ENCODE assay signal across 8 cellular contexts in genomic region chr22:19178659-19179471, GRCh38. TPM values are rescaled to one million over a fixed set of nuclear protein-coding genes. Genes with fewer than 3 reads are reported as not detected.
DNase-seq lines count a peak whose midpoint lies in the region; ATAC-seq and TF ChIP-seq lines count a peak whose summit lies in the region.

Gene SLC25A1 (minus strand): TSS chr22:19178736. CDS start chr22:19178673, 63 bp downstream.

- H3K27me3 Mint-ChIP-seq in activated T-helper 2 cell treated with anti-CD3 and anti-CD28 coated beads, Interferon-gamma antibody, Interleukin-2, Interleukin-4, amounts not matched to agents 10 μg/mL and 5 μg/mL and 100 μg/mL, durations not matched to agents 14 hours and 24 hours and 36 hours (ENCODE audit: low read depth): no peaks in the 10 kb centered on the region
- H3K27me3 Mint-ChIP-seq in natural killer cell (ENCODE audit: low read depth in 2 of 2): no peaks in the 10 kb centered on the region

- no peak for TF ChIP-seq CTCF in natural killer cell (IDR thresholded peaks at IDR 0.05)

- peak; percentile 20 for DNase-seq in DMS53 treated with DMSO at 0.1 percent for 48 hours (lab: John Stamatoyannopoulos, UW; ENCODE audit: unreplicated experiment)
- peak; percentile 81 for DNase-seq in KBM-7
- peak; percentile 73 for DNase-seq in RPMI8226
- DNase-seq in activated T-helper 2 cell treated with anti-CD3 and anti-CD28 coated beads, Interferon-gamma antibody, Interleukin-2, Interleukin-4, amounts not matched to agents 10 μg/mL and 5 μg/mL and 100 μg/mL, durations not matched to agents 14 hours and 24 hours and 36 hours (ENCODE audit: low spot score): peak; percentile 82
- peak; percentile 72 for DNase-seq in fibroblast of peridontal ligament (ENCODE audit: extremely low read depth)
- DNase-seq in natural killer cell: peak; percentile 58
- peak in 5 of 6 experiments; percentile 55 to 75 (median 65) for DNase-seq in stimulated activated naive CD4-positive, alpha-beta T cell (lab: John Stamatoyannopoulos, UW)

- H3K4me3 Mint-ChIP-seq in activated T-helper 2 cell treated with anti-CD3 and anti-CD28 coated beads, Interferon-gamma antibody, Interleukin-2, Interleukin-4, amounts not matched to agents 10 μg/mL and 5 μg/mL and 100 μg/mL, durations not matched to agents 14 hours and 24 hours and 36 hours (ENCODE audit: low read depth): peak within 1 kb of the TSS; percentile 79
- peak within 1 kb of the TSS; percentile 88 for H3K4me3 Mint-ChIP-seq in natural killer cell

- no peaks in the 10 kb centered on the region for H3K9me3 Mint-ChIP-seq in activated T-helper 2 cell treated with anti-CD3 and anti-CD28 coated beads, Interferon-gamma antibody, Interleukin-2, Interleukin-4, amounts not matched to agents 10 μg/mL and 5 μg/mL and 100 μg/mL, durations not matched to agents 14 hours and 24 hours and 36 hours
- H3K9me3 Mint-ChIP-seq in natural killer cell: no peaks in the 10 kb centered on the region

- peaks cover 6% of the 10 kb centered on the region for H3K36me3 Mint-ChIP-seq in activated T-helper 2 cell treated with anti-CD3 and anti-CD28 coated beads, Interferon-gamma antibody, Interleukin-2, Interleukin-4, amounts not matched to agents 10 μg/mL and 5 μg/mL and 100 μg/mL, durations not matched to agents 14 hours and 24 hours and 36 hours (ENCODE audit: low read depth)
- H3K36me3 Mint-ChIP-seq in natural killer cell: no peaks in the 10 kb centered on the region

- ATAC-seq in GM21717 (IDR thresholded peaks at IDR 0.05; ENCODE audit: unreplicated experiment) (peak; percentile 56), natural killer cell (peak; percentile 68 to 80 (median 79))

- intact Hi-C loops in activated T-helper 2 cell treated with anti-CD3 and anti-CD28 coated beads, Interferon-gamma antibody, Interleukin-2, Interleukin-4, amounts not matched to agents 10 μg/mL and 5 μg/mL and 100 μg/mL, durations not matched to agents 14 hours and 24 hours and 36 hours (cut with micrococcal nuclease): loop anchor here (2.0 kb wide), 3 partner anchors 34 to 300 kb away; partner anchors contain the start of genes CDC45, CLTCL1, ESS2 and UFD1
- intact Hi-C loops in natural killer cell (cut with micrococcal nuclease): loop anchor here (2.0 kb wide), 2 partner anchors 56 to 300 kb away; partner anchors contain the start of genes CDC45, DGCR2 and UFD1

- peak within 1 kb of the TSS; percentile 58 for H3K27ac Mint-ChIP-seq in activated T-helper 2 cell treated with anti-CD3 and anti-CD28 coated beads, Interferon-gamma antibody, Interleukin-2, Interleukin-4, amounts not matched to agents 10 μg/mL and 5 μg/mL and 100 μg/mL, durations not matched to agents 14 hours and 24 hours and 36 hours
- peak within 1 kb of the TSS; percentile 46 to 79 for H3K27ac Mint-ChIP-seq in natural killer cell

- H3K4me1 Mint-ChIP-seq in activated T-helper 2 cell treated with anti-CD3 and anti-CD28 coated beads, Interferon-gamma antibody, Interleukin-2, Interleukin-4, amounts not matched to agents 10 μg/mL and 5 μg/mL and 100 μg/mL, durations not matched to agents 14 hours and 24 hours and 36 hours (ENCODE audit: low read depth): peaks cover 18% of the 10 kb centered on the region
- peaks cover 6 to 11% of the 10 kb centered on the region in 2 donors for H3K4me1 Mint-ChIP-seq in natural killer cell

- in situ Hi-C loops in KBM-7 (cut with MboI; ENCODE audit: low pct_unique_long_range_greater_than_20kb, low sequenced_read_pairs): loop anchor here (25.0 kb wide), 1 partner anchor 92 kb away; no protein-coding TSS in a partner anchor

RNA-seq across cellular contexts. Expression of gene SLC25A1, which starts in this region (rescaled TPM):
- 52.0 and 53.1 TPM in 2 replicates for total RNA-seq in activated T-helper 2 cell treated with anti-CD3 and anti-CD28 coated beads, Interferon-gamma antibody, Interleukin-2, Interleukin-4, amounts not matched to agents 10 μg/mL and 5 μg/mL and 100 μg/mL, durations not matched to agents 14 hours and 24 hours and 36 hours
- total RNA-seq in natural killer cell: 10 to 100 TPM; 24.8 to 29.6 (median 26.9) TPM

Comparison
In these comparisons a context has a peak if more than half of its experiments do, and no peak if none do; other contexts are left out.
1. Peak in every context shown above with its lines: DNase-seq and ATAC-seq.
2. DNase-seq: peak in every context shown above with its lines; median percentile 82 in activated T-helper 2 cell treated with anti-CD3 and anti-CD28 coated beads, Interferon-gamma antibody, Interleukin-2, Interleukin-4, amounts not matched to agents 10 μg/mL and 5 μg/mL and 100 μg/mL, durations not matched to agents 14 hours and 24 hours and 36 hours; 81 in KBM-7; 73 in RPMI8226; 72 in fibroblast of peridontal ligament; 65 in stimulated activated naive CD4-positive, alpha-beta T cell; 58 in natural killer cell; 20 in DMS53 treated with DMSO at 0.1 percent for 48 hours.